36 cellular contexts compared by ENCODE assay signal in the genomic region with DNA sequence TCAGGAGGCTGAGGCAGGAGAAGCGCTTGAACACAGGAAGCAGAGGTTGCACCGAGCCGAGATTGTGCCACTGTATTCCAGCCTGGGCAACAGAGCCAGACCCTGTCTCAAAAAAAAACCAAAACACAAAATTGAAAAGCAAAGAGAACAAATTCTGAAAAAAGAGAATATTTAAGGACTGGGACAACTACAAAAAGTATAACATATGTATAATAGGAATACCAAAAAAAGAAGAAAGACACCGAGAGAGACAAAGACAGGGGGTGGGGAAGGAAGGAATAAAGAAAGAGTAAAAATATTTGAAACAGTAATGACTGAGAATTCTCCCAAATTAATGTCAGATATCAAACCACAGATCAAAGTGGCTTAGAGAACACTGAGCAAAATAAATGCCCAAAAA.
"Had no signal": no experiment of that assay in that cellular context is flagged by ENCODE, and none has a peak within 500 bp of the region (broad histone marks: within the 10 kb centered on the region; RNA-seq: fewer than 3 reads in every experiment).

No MANE protein-coding gene starts in this region.

- H3K27ac ChIP-seq: adrenal gland, ascending aorta, body of pancreas, brain microvascular endothelial cell, breast epithelium, cardiac muscle cell had no signal

- H3K36me3 ChIP-seq: adrenal gland, ascending aorta, brain microvascular endothelial cell, breast epithelium, cardiac muscle cell had no signal

- H3K4me3 ChIP-seq: adrenal gland, ascending aorta, body of pancreas, breast epithelium, cardiac muscle cell had no signal

- H3K9me3 ChIP-seq: adrenal gland, ascending aorta, body of pancreas, breast epithelium had no signal

- H3K4me1 ChIP-seq: breast epithelium had no signal

- H3K4me3 Mint-ChIP-seq: activated naive CD4-positive, alpha-beta T cell treated with anti-CD3 and anti-CD28 coated beads for 36 hours; activated naive CD4-positive, alpha-beta T cell treated with anti-CD3 and anti-CD28 coated beads, Interleukin-2, amount 50 U/mL, for 24 hours; activated naive CD8-positive, alpha-beta T cell; activated naive CD8-positive, alpha-beta T cell treated with anti-CD3 and anti-CD28 coated beads for 36 hours; activated naive CD8-positive, alpha-beta T cell treated with anti-CD3 and anti-CD28 coated beads, Interleukin-2, amount 10 ng/mL, durations not matched to agents 7 days and 5 days; activated naive CD8-positive, alpha-beta T cell treated with anti-CD3 and anti-CD28 coated beads, Interleukin-2, amount 50 U/mL, for 24 hours; activated T-cell treated with anti-CD3 and anti-CD28 coated beads, Interleukin-2, amount 50 U/mL, for 24 hours; activated T-cell treated with anti-CD3 and anti-CD28 coated beads, Interleukin-2, amount 50 U/mL, for 4 hours; activated T-cell treated with anti-CD3 and anti-CD28 coated beads, Interleukin-2, amount 50 U/mL, for 72 hours; activated T-helper 1 cell treated with anti-CD3 and anti-CD28 coated beads, Interleukin-12 subunit alpha, Interleukin-12 subunit beta, Interleukin-2, Interleukin-4 antibody, amounts not matched to agents 30 ng/mL and 10 ng/mL and 1 ng/mL, durations not matched to agents 14 hours and 24 hours and 36 hours; activated T-helper 17 cell treated with anti-CD3 and anti-CD28 coated beads, Interleukin-2, amount 50 U/mL, for 72 hours; brain; central memory CD8-positive, alpha-beta T cell had no signal

- H3K9me3 Mint-ChIP-seq: activated naive CD4-positive, alpha-beta T cell treated with anti-CD3 and anti-CD28 coated beads, Interleukin-2, amount 50 U/mL, for 24 hours had no signal

- H3K36me3 Mint-ChIP-seq: activated naive CD8-positive, alpha-beta T cell; activated naive CD8-positive, alpha-beta T cell treated with anti-CD3 and anti-CD28 coated beads for 36 hours; brain had no signal

- DNase-seq: activated effector memory CD4-positive, alpha-beta T cell treated with anti-CD3 and anti-CD28 coated beads, Interleukin-2, amount 50 U/mL, for 16 hours; activated effector memory CD4-positive, alpha-beta T cell treated with Interleukin-2 at 50 U/mL for 16 hours; activated gamma-delta T cell; activated gamma-delta T cell treated with Interleukin-2 at 50 U/mL for 16 hours; activated naive CD4-positive, alpha-beta T cell; activated naive CD4-positive, alpha-beta T cell treated with anti-CD3 and anti-CD28 coated beads for 36 hours; activated naive CD4-positive, alpha-beta T cell treated with Interleukin-2 at 50 U/mL for 16 hours; activated naive CD8-positive, alpha-beta T cell treated with anti-CD3 and anti-CD28 coated beads for 36 hours; activated naive CD8-positive, alpha-beta T cell treated with anti-CD3 and anti-CD28 coated beads, Interleukin-2, amount 10 ng/mL, durations not matched to agents 7 days and 5 days; activated naive CD8-positive, alpha-beta T cell treated with anti-CD3 and anti-CD28 coated beads, Interleukin-2, amount 50 U/mL, for 24 hours; activated T-cell treated with anti-CD3 and anti-CD28 coated beads, Interleukin-2, amount 50 U/mL, for 1 hour; activated T-cell treated with anti-CD3 and anti-CD28 coated beads, Interleukin-2, amount 50 U/mL, for 24 hours; activated T-cell treated with anti-CD3 and anti-CD28 coated beads, Interleukin-2, amount 50 U/mL, for 4 hours; activated T-cell treated with anti-CD3 and anti-CD28 coated beads, Interleukin-2, amount 50 U/mL, for 48 hours; activated T-cell treated with anti-CD3 and anti-CD28 coated beads, Interleukin-2, amount 50 U/mL, for 72 hours; adrenal gland; amniotic stem cell; amygdala; anterior cingulate cortex; aorta; body of pancreas; brain microvascular endothelial cell; caudate nucleus; central memory CD4-positive, alpha-beta T cell; cerebellar nuclear complex had no signal

- H3K27ac Mint-ChIP-seq: activated naive CD4-positive, alpha-beta T cell treated with anti-CD3 and anti-CD28 coated beads for 36 hours; activated naive CD4-positive, alpha-beta T cell treated with anti-CD3 and anti-CD28 coated beads, Interleukin-2, amount 50 U/mL, for 24 hours; activated naive CD4-positive, alpha-beta T cell treated with anti-CD3 and anti-CD28 coated beads, Interleukin-2, amount 50 U/mL, for 72 hours; activated naive CD8-positive, alpha-beta T cell; activated naive CD8-positive, alpha-beta T cell treated with anti-CD3 and anti-CD28 coated beads for 36 hours; activated naive CD8-positive, alpha-beta T cell treated with anti-CD3 and anti-CD28 coated beads, Interleukin-2, amount 10 ng/mL, durations not matched to agents 7 days and 5 days; activated naive CD8-positive, alpha-beta T cell treated with anti-CD3 and anti-CD28 coated beads, Interleukin-2, amount 50 U/mL, for 24 hours; activated T-cell treated with anti-CD3 and anti-CD28 coated beads, Interleukin-2, amount 50 U/mL, for 24 hours; activated T-cell treated with anti-CD3 and anti-CD28 coated beads, Interleukin-2, amount 50 U/mL, for 72 hours; activated T-helper 1 cell treated with anti-CD3 and anti-CD28 coated beads, Interleukin-12 subunit alpha, Interleukin-12 subunit beta, Interleukin-2, Interleukin-4 antibody, amounts not matched to agents 30 ng/mL and 10 ng/mL and 1 ng/mL, durations not matched to agents 14 hours and 24 hours and 36 hours; activated T-helper 17 cell treated with anti-CD3 and anti-CD28 coated beads, Interleukin-2, amount 50 U/mL, for 72 hours; activated T-helper 2 cell treated with anti-CD3 and anti-CD28 coated beads, Interferon-gamma antibody, Interleukin-2, Interleukin-4, amounts not matched to agents 10 μg/mL and 5 μg/mL and 100 μg/mL, durations not matched to agents 14 hours and 24 hours and 36 hours; brain had no signal

- H3K4me1 Mint-ChIP-seq: activated T-helper 17 cell treated with anti-CD3 and anti-CD28 coated beads, Interleukin-2, amount 50 U/mL, for 72 hours; central memory CD8-positive, alpha-beta T cell had no signal
